In the genomic region with DNA sequence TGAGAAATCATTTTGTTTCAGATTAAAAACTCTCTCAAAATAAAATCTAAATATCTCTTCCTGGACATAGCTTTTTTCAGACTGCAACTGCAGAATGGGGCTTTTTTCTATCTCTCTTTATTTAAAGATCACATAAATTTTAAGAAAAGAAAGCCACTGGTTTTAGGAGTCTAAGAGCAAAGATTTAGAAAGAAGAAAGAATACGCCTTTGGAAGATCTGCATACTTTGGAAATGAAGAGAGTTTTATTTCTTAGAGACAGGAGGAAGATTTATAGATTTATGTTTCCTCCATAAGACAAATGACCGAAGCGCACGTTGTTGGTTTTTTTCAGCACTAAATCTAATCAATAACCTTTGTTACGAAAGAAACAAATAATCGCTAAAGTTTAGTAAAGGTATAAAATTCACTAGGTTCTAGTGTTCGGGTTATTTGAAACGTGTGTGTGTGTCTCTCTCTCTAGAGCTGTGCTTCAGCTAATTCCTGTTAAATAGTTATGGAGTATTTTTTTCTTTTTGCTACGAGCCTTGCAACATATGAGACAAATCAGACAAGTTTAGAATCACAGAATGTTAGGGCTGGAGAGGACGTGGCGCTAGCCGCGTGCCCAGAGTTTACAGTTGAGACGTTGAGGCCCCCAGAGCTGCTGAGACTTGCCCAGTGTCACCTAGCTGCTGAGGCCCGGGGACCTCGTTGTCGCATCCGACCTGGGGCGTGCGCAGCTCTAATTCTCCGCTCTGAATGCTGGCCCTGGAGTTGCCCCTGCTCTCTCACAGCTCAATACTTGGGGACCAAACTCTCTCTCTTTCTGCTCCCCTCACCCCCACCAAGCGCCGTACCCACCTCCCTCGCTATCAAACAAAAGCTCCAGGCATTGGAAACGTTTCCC, we compare ENCODE assay signal across 9 cellular contexts.
A peak's percentile ranks its signal among the peaks of the same experiment; 100 is the strongest.
DNase-seq lines count a peak whose midpoint lies in the region; FAIRE-seq and TF ChIP-seq lines count a peak whose summit lies in the region.
"Had no signal": no experiment of that assay in that cellular context is flagged by ENCODE, and none has a peak within 500 bp of the region (broad histone marks: within the 10 kb centered on the region; RNA-seq: fewer than 3 reads in every experiment).

No MANE protein-coding gene starts in this region.

- no peaks in the 10 kb centered on the region for H3K36me3 ChIP-seq in Caco-2 (ENCODE audit: control insufficient read depth, insufficient read depth, low read length)
- no peaks in the 10 kb centered on the region for H3K36me3 ChIP-seq in SJSA1
- no peaks in the 10 kb centered on the region for H3K36me3 ChIP-seq in ovary

- DNase-seq in Caco-2 (peak in 1 of 2 experiments; percentile 38), SJSA1 (ENCODE audit: low read depth in 1 of 2, low spot score in 2 of 2) (peak in 1 of 2 experiments; percentile 61), fibroblast of the aortic adventitia (ENCODE audit: low read depth) (peak; percentile 63), ovary (peak; percentile 40 to 71 (median 53)), HTR-8/SVneo (ENCODE audit: insufficient read length, low spot score) (no peak), T-helper 9 cell (no peak), amniotic stem cell (lab: John Stamatoyannopoulos, UW) (no peak), GM19239 (ENCODE audit: insufficient read length, low spot score) (no peak)

- H3K4me1 Mint-ChIP-seq in Caco-2 (ENCODE audit: low read depth, unreplicated experiment), result peaks cover 14% of the 10 kb centered on the region

- H3K4me1 ChIP-seq in Caco-2 (peaks cover 12% of the 10 kb centered on the region), SJSA1 (replicated peaks) (peaks cover 53% of the 10 kb centered on the region), ovary (ENCODE audit: insufficient read depth) (peaks cover 12% of the 10 kb centered on the region)

- H3K27ac ChIP-seq in SJSA1 (peak overlapping the region; percentile 87), ovary (peak overlapping the region; percentile 75 to 89)

- no peaks in the 10 kb centered on the region for H3K9me3 Mint-ChIP-seq in Caco-2 (ENCODE audit: unreplicated experiment)

- no TSS peak for BruUV-seq in Caco-2 (replicated peaks; lab: Mats Ljungman, UMichigan)

- no peak overlapping the region for H3K27ac Mint-ChIP-seq in Caco-2 (ENCODE audit: unreplicated experiment)

- POLR2A ChIA-PET in Caco-2 (lab: Charles Lee), result no interaction called here

- FAIRE-seq in HTR-8/SVneo (lab: Jason Lieb, UNC), result no peak
- FAIRE-seq in GM19239 (lab: Jason Lieb, UNC), result no peak

- CTCF ChIA-PET in Caco-2 (lab: Charles Lee), result interaction anchor here (0.6 kb wide), 2 partner anchors 11 to 228 kb away, joined by 3 to 6 read pairs; no protein-coding TSS in a partner anchor

- H3K4me3 ChIP-seq in Caco-2 (ENCODE audit: low read depth, low read length), result peak overlapping the region; percentile 41
- peak overlapping the region; percentile 47 for H3K4me3 ChIP-seq in SJSA1
- H3K4me3 ChIP-seq in fibroblast of the aortic adventitia (ENCODE audit: low read depth, low read length), result peak overlapping the region; percentile 74
- peak overlapping the region; percentile 66 for H3K4me3 ChIP-seq in ovary

- peak; percentile 21 for TF ChIP-seq POLR2A in ovary (IDR thresholded peaks at IDR 0.05)

- no peaks in the 10 kb centered on the region for H3K9me3 ChIP-seq in Caco-2
- no peaks in the 10 kb centered on the region for H3K9me3 ChIP-seq in SJSA1 (replicated peaks)
- no peaks in the 10 kb centered on the region for H3K9me3 ChIP-seq in ovary

- intact Hi-C loops in Caco-2 (cut with micrococcal nuclease; ENCODE audit: unreplicated experiment) (loop anchor here (10.0 kb wide), 1 partner anchor 123 kb away; no protein-coding TSS in a partner anchor), ovary (cut with DNase I) (loop anchor here (2.0 to 10.0 kb wide), 8 partner anchors 133 to 209 kb away; no protein-coding TSS in a partner anchor)

- H3K27me3 Mint-ChIP-seq in Caco-2 (ENCODE audit: insufficient read depth, unreplicated experiment), result peaks cover 2% of the 10 kb centered on the region

- H3K4me3 Mint-ChIP-seq in Caco-2 (ENCODE audit: unreplicated experiment), result peak overlapping the region; percentile 79

- TF ChIP-seq CTCF in Caco-2 (IDR thresholded peaks at IDR 0.05; ENCODE audit: insufficient read depth in 1 of 2, low read depth in 1 of 2, low read length in 1 of 2, severe bottlenecking in 1 of 2, unreplicated experiment in 1 of 2), result no peak
- TF ChIP-seq CTCF in fibroblast of the aortic adventitia (IDR thresholded peaks at IDR 0.05; ENCODE audit: insufficient read depth, low read length), result no peak
- TF ChIP-seq CTCF in ovary (IDR thresholded peaks at IDR 0.05), result no peak

- no peak for TF ChIP-seq EP300 in ovary (IDR thresholded peaks at IDR 0.05)

- H3K36me3 Mint-ChIP-seq in Caco-2 (ENCODE audit: insufficient read depth, unreplicated experiment), result no peaks in the 10 kb centered on the region
- H3K36me3 Mint-ChIP-seq: IgD-negative memory B cell had no signal

- H3K27me3 ChIP-seq in Caco-2 (replicated peaks; ENCODE audit: control insufficient read depth, insufficient read depth, low read length), result no peaks in the 10 kb centered on the region
- H3K27me3 ChIP-seq in SJSA1 (replicated peaks), result no peaks in the 10 kb centered on the region
- H3K27me3 ChIP-seq in ovary, result no peaks in the 10 kb centered on the region

- WGBS in ovary, 3 donors, result 4 to 5% (median 5%) methylated on average over 25 of the region's 25 CpGs

Comparison
In these comparisons a context has a peak if more than half of its experiments do, and no peak if none do; other contexts are left out.
1. DNase-seq: peak in fibroblast of the aortic adventitia (single experiment) and ovary (5 of 5); none in HTR-8/SVneo (single experiment), T-helper 9 cell (single experiment), amniotic stem cell (single experiment) and GM19239 (single experiment).
2. Peak in every context shown above with its lines, with median percentiles within 50 percentile points of each other: H3K4me3 ChIP-seq.